In genomic region chr7:129825005-129825553, GRCh38 we compare ENCODE assay signal across 8 cellular contexts.
A peak's percentile ranks its signal among the peaks of the same experiment; 100 is the strongest.
DNase-seq lines count a peak whose midpoint lies in the region; TF ChIP-seq lines count a peak whose summit lies in the region.

No MANE protein-coding gene starts in this region.

- H3K4me3 ChIP-seq in NB4 (ENCODE audit: low read depth, low read length) (peak overlapping the region; percentile 67), SU-DHL-6 (ENCODE audit: insufficient read depth, low read length, poor library complexity, severe bottlenecking) (peak overlapping the region; percentile 71)

- no peaks in the 10 kb centered on the region for H3F3A ChIP-seq in SU-DHL-6 (ENCODE audit: insufficient read depth)

- H3K27me3 Mint-ChIP-seq in HFFc6 (ENCODE audit: insufficient read depth) (peaks cover 18% of the 10 kb centered on the region), chondrocyte (ENCODE audit: low read depth) (no peaks in the 10 kb centered on the region)

- peak overlapping the region; percentile 61 for H3K9ac ChIP-seq in SU-DHL-6 (ENCODE audit: low read length)

- peaks cover 14% of the 10 kb centered on the region for H3K4me1 Mint-ChIP-seq in HFFc6 (ENCODE audit: low read depth)
- peaks cover 41% of the 10 kb centered on the region for H3K4me1 Mint-ChIP-seq in chondrocyte (ENCODE audit: low read depth)

- peak overlapping the region; percentile 77 for H2AFZ ChIP-seq in SU-DHL-6 (ENCODE audit: low read depth, low read length, severe bottlenecking)

- no peaks in the 10 kb centered on the region for H3K9me2 ChIP-seq in SU-DHL-6 (replicated peaks; ENCODE audit: insufficient read depth, low read length)

- H3K4me2 ChIP-seq in SU-DHL-6 (ENCODE audit: low read depth, low read length, poor library complexity, severe bottlenecking): peak overlapping the region; percentile 69

- H3K4me3 Mint-ChIP-seq in HFFc6 (peak overlapping the region; percentile 92), chondrocyte (ENCODE audit: unreplicated experiment) (peak overlapping the region; percentile 89)

- H3K9me3 Mint-ChIP-seq in HFFc6: no peaks in the 10 kb centered on the region
- no peaks in the 10 kb centered on the region for H3K9me3 Mint-ChIP-seq in chondrocyte (ENCODE audit: low read depth)

- H3K79me2 ChIP-seq in SU-DHL-6 (ENCODE audit: insufficient read depth, low read length): no peaks in the 10 kb centered on the region

- H3K27me3 ChIP-seq in SU-DHL-6 (ENCODE audit: low read length) (no peaks in the 10 kb centered on the region), layer of hippocampus (ENCODE audit: control insufficient read depth, insufficient read depth, low read length) (no peaks in the 10 kb centered on the region)

- H3K9me3 ChIP-seq in SU-DHL-6 (ENCODE audit: insufficient read depth, low read length): no peaks in the 10 kb centered on the region

- no peaks in the 10 kb centered on the region for H3K36me3 ChIP-seq in SU-DHL-6 (ENCODE audit: low read length)

- H3K27ac ChIP-seq in SU-DHL-6 (ENCODE audit: low read depth, low read length) (no peak overlapping the region), layer of hippocampus (ENCODE audit: low read depth, low read length) (peak overlapping the region; percentile 38)

- H3K27ac Mint-ChIP-seq in HFFc6 (peak overlapping the region; percentile 80), chondrocyte (ENCODE audit: unreplicated experiment) (peak overlapping the region; percentile 90)

- TF ChIP-seq CTCF in HFFc6 (IDR thresholded peaks at IDR 0.05) (no peak), NB4 (IDR thresholded peaks at IDR 0.05; ENCODE audit: low read depth, low read length) (no peak), SU-DHL-6 (IDR thresholded peaks at IDR 0.05; ENCODE audit: insufficient read depth, low read length, poor library complexity, severe bottlenecking) (no peak), chondrocyte (IDR thresholded peaks at IDR 0.05) (peak; percentile 72)

- TF ChIP-seq POLR2A in NB4 (IDR thresholded peaks at IDR 0.05; ENCODE audit: extremely low read depth, insufficient read length): no peak

- DNase-seq in activated T-cell treated with anti-CD3 and anti-CD28 coated beads for 24 hours (ENCODE audit: low read depth): peak; percentile 23
- DNase-seq in activated T-cell treated with anti-CD3 and anti-CD28 coated beads for 4 hours: no peak
- peak; percentile 35 for DNase-seq in HFFc6
- DNase-seq in NB4 (ENCODE audit: low read depth): peak; percentile 29
- DNase-seq in chondrocyte (ENCODE audit: low spot score): peak; percentile 92
- DNase-seq in stimulated activated CD4-positive, alpha-beta T cell treated with anti-CD3 and anti-CD28 coated beads, TNF-alpha, amount 100 ng/mL, for 48 hours (ENCODE audit: low read depth in 3 of 3): peak in 2 of 3 donors; percentile 8 to 31

- no peaks in the 10 kb centered on the region for H4K20me1 ChIP-seq in SU-DHL-6 (ENCODE audit: low read depth, low read length)

- peaks cover 5% of the 10 kb centered on the region; the same call in 1 of the 2 replicates for H3K36me3 Mint-ChIP-seq in HFFc6 (ENCODE audit: low read depth)
- peaks cover 17% of the 10 kb centered on the region for H3K36me3 Mint-ChIP-seq in chondrocyte (ENCODE audit: low read depth)
